ENCODE assay signal across 18 cellular contexts in the genomic region with DNA sequence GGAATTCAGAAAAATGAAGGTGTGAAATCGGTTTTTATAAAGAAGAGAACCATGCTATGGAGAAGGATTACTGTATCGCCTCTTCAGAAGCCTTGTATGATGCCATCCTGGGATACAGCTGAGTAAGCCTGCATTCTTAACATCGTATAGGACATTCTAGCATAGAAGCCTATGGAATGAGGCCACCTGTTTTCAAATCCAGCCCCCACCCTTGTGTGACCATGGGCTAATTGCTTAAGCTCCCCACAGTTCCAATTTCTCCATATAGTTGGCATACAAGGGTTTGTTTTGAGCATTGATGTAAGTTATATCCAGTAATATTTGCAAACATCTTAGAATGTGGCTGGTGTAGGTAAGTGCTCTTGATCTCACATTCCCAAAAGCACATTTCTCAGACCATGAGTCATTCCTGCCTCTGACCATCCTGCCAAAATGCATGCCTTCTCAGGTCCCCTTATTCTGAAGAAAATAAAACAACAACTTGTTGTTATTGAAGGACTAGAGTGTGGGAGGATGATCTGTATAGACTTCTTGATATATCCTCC. TPM values are rescaled to one million over a fixed set of nuclear protein-coding genes. Genes with fewer than 3 reads are reported as not detected.
"Had no signal": no experiment of that assay in that cellular context is flagged by ENCODE, and none has a peak within 500 bp of the region (broad histone marks: within the 10 kb centered on the region; RNA-seq: fewer than 3 reads in every experiment).

No MANE protein-coding gene starts in this region.

- ATAC-seq: activated CD8-positive, alpha-beta T cell treated with anti-CD3 and anti-CD28 coated beads, Interleukin-2, amount 10 ng/mL, durations not matched to agents 7 days and 5 days; effector memory CD8-positive, alpha-beta T cell; naive thymus-derived CD4-positive, alpha-beta T cell had no signal

- DNase-seq: activated CD4-positive, alpha-beta T cell treated with anti-CD3 and anti-CD28 coated beads for 4 hours; activated CD8-positive, alpha-beta memory T cell treated with anti-CD3 and anti-CD28 coated beads, Interleukin-2, amount 50 U/mL, for 48 hours; activated CD8-positive, alpha-beta T cell treated with anti-CD3 and anti-CD28 coated beads, Interleukin-2, amount 10 ng/mL, durations not matched to agents 7 days and 5 days; activated naive CD4-positive, alpha-beta T cell; effector memory CD8-positive, alpha-beta T cell; glutamatergic neuron; left cardiac atrium; naive thymus-derived CD4-positive, alpha-beta T cell; retina; stimulated activated CD4-positive, alpha-beta T cell treated with anti-CD3 and anti-CD28 coated beads, Interleukin-4, amount 100 ng/mL, for 4 hours; stomach had no signal

- H3K4me1 ChIP-seq: ascending aorta, stomach had no signal

- H3K4me3 ChIP-seq: ascending aorta, lung, skin epidermis, stomach had no signal

- H3K9me3 ChIP-seq: ascending aorta, neutrophil had no signal

- H3K27me3 ChIP-seq: ascending aorta, neutrophil, stomach had no signal

- H3K27ac ChIP-seq: ascending aorta, epithelial cell of prostate, neutrophil, skin epidermis, stomach had no signal

- H3K36me3 ChIP-seq: ascending aorta, neutrophil, stomach had no signal

RNA-seq across cellular contexts. Expression of gene OR14A2, which starts 1.5 kb away (rescaled TPM):
- total RNA-seq: activated CD8-positive, alpha-beta T cell treated with anti-CD3 and anti-CD28 coated beads, Interleukin-2, amount 10 ng/mL, durations not matched to agents 7 days and 5 days; activated T-helper 1 cell treated with anti-CD3 and anti-CD28 coated beads, Interleukin-12 subunit alpha, Interleukin-12 subunit beta, Interleukin-2, Interleukin-4 antibody, amounts not matched to agents 30 ng/mL and 10 ng/mL and 1 ng/mL, durations not matched to agents 14 hours and 24 hours and 36 hours; ascending aorta; left cardiac atrium; lung; mononuclear cell; naive thymus-derived CD4-positive, alpha-beta T cell; stomach had no signal

RNA-seq across cellular contexts. Expression of gene OR14K1, which starts 8.0 kb away (rescaled TPM):
- total RNA-seq: activated CD8-positive, alpha-beta T cell treated with anti-CD3 and anti-CD28 coated beads, Interleukin-2, amount 10 ng/mL, durations not matched to agents 7 days and 5 days; activated T-helper 1 cell treated with anti-CD3 and anti-CD28 coated beads, Interleukin-12 subunit alpha, Interleukin-12 subunit beta, Interleukin-2, Interleukin-4 antibody, amounts not matched to agents 30 ng/mL and 10 ng/mL and 1 ng/mL, durations not matched to agents 14 hours and 24 hours and 36 hours; ascending aorta; left cardiac atrium; lung; mononuclear cell; naive thymus-derived CD4-positive, alpha-beta T cell; stomach had no signal

RNA-seq across cellular contexts. Expression of gene OR1C1, which starts 13.9 kb away (rescaled TPM):
- total RNA-seq: activated CD8-positive, alpha-beta T cell treated with anti-CD3 and anti-CD28 coated beads, Interleukin-2, amount 10 ng/mL, durations not matched to agents 7 days and 5 days; activated T-helper 1 cell treated with anti-CD3 and anti-CD28 coated beads, Interleukin-12 subunit alpha, Interleukin-12 subunit beta, Interleukin-2, Interleukin-4 antibody, amounts not matched to agents 30 ng/mL and 10 ng/mL and 1 ng/mL, durations not matched to agents 14 hours and 24 hours and 36 hours; ascending aorta; left cardiac atrium; lung; mononuclear cell; naive thymus-derived CD4-positive, alpha-beta T cell; stomach had no signal

RNA-seq across cellular contexts. Expression of gene OR6F1, which starts 30.0 kb away (rescaled TPM):
- total RNA-seq: activated CD8-positive, alpha-beta T cell treated with anti-CD3 and anti-CD28 coated beads, Interleukin-2, amount 10 ng/mL, durations not matched to agents 7 days and 5 days; activated T-helper 1 cell treated with anti-CD3 and anti-CD28 coated beads, Interleukin-12 subunit alpha, Interleukin-12 subunit beta, Interleukin-2, Interleukin-4 antibody, amounts not matched to agents 30 ng/mL and 10 ng/mL and 1 ng/mL, durations not matched to agents 14 hours and 24 hours and 36 hours; ascending aorta; left cardiac atrium; lung; mononuclear cell; naive thymus-derived CD4-positive, alpha-beta T cell; stomach had no signal
